ENCODE assay signal across 13 cellular contexts in the genomic region with DNA sequence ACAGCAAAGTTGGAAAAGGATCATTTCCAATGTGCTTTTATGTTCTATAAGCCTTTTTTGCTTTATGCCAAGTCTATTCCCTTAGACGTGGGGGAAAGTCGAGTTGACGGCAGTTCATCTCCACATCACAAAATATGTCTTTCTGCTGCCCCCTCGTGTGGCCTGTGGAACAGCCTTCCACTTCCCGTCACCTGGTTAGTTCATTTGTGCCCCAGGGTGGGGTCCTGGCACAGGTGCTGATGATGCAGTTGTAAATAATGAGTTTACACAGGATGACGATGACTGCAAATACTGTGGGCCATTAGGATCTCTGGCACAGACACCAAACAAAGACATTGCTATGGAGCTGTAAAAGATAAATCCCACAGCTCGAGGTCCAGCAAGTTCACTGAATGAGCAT. TPM values are rescaled to one million over a fixed set of nuclear protein-coding genes. Genes with fewer than 3 reads are reported as not detected.
DNase-seq lines count a peak whose midpoint lies in the region; ATAC-seq, FAIRE-seq and TF ChIP-seq lines count a peak whose summit lies in the region.
"Had no signal": no experiment of that assay in that cellular context is flagged by ENCODE, and none has a peak within 500 bp of the region (broad histone marks: within the 10 kb centered on the region; RNA-seq: fewer than 3 reads in every experiment).

No MANE protein-coding gene starts in this region.

- peaks cover 14% of the 10 kb centered on the region for H3K4me1 Mint-ChIP-seq in Calu3 (ENCODE audit: low read depth, unreplicated experiment)

- POLR2A ChIA-PET in RWPE1 (lab: Yijun Ruan, JAX; ENCODE audit: low non-redundant PET), result no interaction called here

- no peak for TF ChIP-seq CTCF in Calu3 (IDR thresholded peaks at IDR 0.05; ENCODE audit: unreplicated experiment)
- no peak for TF ChIP-seq CTCF in RWPE1 (conservative IDR thresholded peaks at IDR 0.05; ENCODE audit: low read depth)
- TF ChIP-seq CTCF in smooth muscle cell (IDR thresholded peaks at IDR 0.05; ENCODE audit: borderline replicate concordance, insufficient read depth, poor library complexity, severe bottlenecking), result no peak

- H3K4me2 ChIP-seq in smooth muscle cell, result no peak overlapping the region

- no peaks in the 10 kb centered on the region for H3K79me2 ChIP-seq in smooth muscle cell (ENCODE audit: low read depth)

- no TSS peak for BruUV-seq in Calu3 (replicated peaks; lab: Mats Ljungman, UMichigan)

- no peaks in the 10 kb centered on the region for H3K9me3 ChIP-seq in smooth muscle cell (replicated peaks; ENCODE audit: low read depth)
- H3K9me3 ChIP-seq: neutrophil had no signal

- TF ChIP-seq POLR2A in H54 (IDR thresholded peaks at IDR 0.05; ENCODE audit: low read depth, low read length), result no peak

- no peaks in the 10 kb centered on the region for H3K9me3 Mint-ChIP-seq in Calu3 (ENCODE audit: low read depth, unreplicated experiment)
- H3K9me3 Mint-ChIP-seq: activated naive CD4-positive, alpha-beta T cell treated with anti-CD3 and anti-CD28 coated beads, Interleukin-2, amount 50 U/mL, for 72 hours; effector memory CD8-positive, alpha-beta T cell had no signal

- peak; percentile 97 for ATAC-seq in left colon
- ATAC-seq: activated naive CD4-positive, alpha-beta T cell treated with anti-CD3 and anti-CD28 coated beads, Interleukin-2, amount 50 U/mL, for 72 hours; effector memory CD8-positive, alpha-beta T cell had no signal

- no peak overlapping the region for H3K4me3 Mint-ChIP-seq in Calu3 (ENCODE audit: low read depth, unreplicated experiment)
- H3K4me3 Mint-ChIP-seq: effector memory CD8-positive, alpha-beta T cell had no signal

- FAIRE-seq in GM19239 (lab: Jason Lieb, UNC) (no peak), H54 (lab: Jason Lieb, UNC) (no peak)
- FAIRE-seq: GM18507 had no signal

- H3K27me3 Mint-ChIP-seq in Calu3 (ENCODE audit: unreplicated experiment), result no peaks in the 10 kb centered on the region

- H3K36me3 ChIP-seq in smooth muscle cell (ENCODE audit: low read depth), result no peaks in the 10 kb centered on the region
- H3K36me3 ChIP-seq: neutrophil had no signal

- no peak overlapping the region for H3K27ac ChIP-seq in RWPE1
- no peak overlapping the region for H3K27ac ChIP-seq in smooth muscle cell (ENCODE audit: low read depth)
- H3K27ac ChIP-seq: neutrophil had no signal

- H3K4me3 ChIP-seq in smooth muscle cell, result no peak overlapping the region

- intact Hi-C loops in Calu3 (cut with micrococcal nuclease; ENCODE audit: unreplicated experiment) (loop anchor here (1.0 kb wide), 1 partner anchor 110 kb away; no protein-coding TSS in a partner anchor), left colon (cut with DNase I, micrococcal nuclease) (no loop called here)

- H4K20me1 ChIP-seq in smooth muscle cell (ENCODE audit: low read depth), result no peaks in the 10 kb centered on the region

- H3F3A ChIP-seq in smooth muscle cell (ENCODE audit: low read depth), result peaks cover 5% of the 10 kb centered on the region

- peak overlapping the region; percentile 60 for H3K27ac Mint-ChIP-seq in Calu3 (ENCODE audit: unreplicated experiment)
- H3K27ac Mint-ChIP-seq: activated naive CD4-positive, alpha-beta T cell treated with anti-CD3 and anti-CD28 coated beads, Interleukin-2, amount 50 U/mL, for 72 hours had no signal

- CTCF ChIA-PET in Calu3 (lab: Charles Lee), result interaction anchor here (0.8 to 1.2 kb wide), 5 partner anchors 10 to 157 kb away, joined by 3 to 12 read pairs (median 5); a partner anchor contains a TSS
- CTCF ChIA-PET in RWPE1 (lab: Yijun Ruan, JAX), result no interaction called here

- peak; percentile 81 for DNase-seq in Calu3
- peak; percentile 71 for DNase-seq in NCI-H1105 treated with DMSO at 0.1 percent for 48 hours (lab: John Stamatoyannopoulos, UW)
- DNase-seq in RWPE1 (ENCODE audit: low spot score), result peak; percentile 31
- peak; percentile 83 to 91 for DNase-seq in left colon
- DNase-seq in GM19239 (ENCODE audit: insufficient read length, low spot score), result no peak
- DNase-seq in H54 (ENCODE audit: insufficient read length, low spot score), result no peak
- DNase-seq in activated CD8-positive, alpha-beta memory T cell treated with anti-CD3 and anti-CD28 coated beads, Interleukin-2, amount 50 U/mL, for 48 hours, result no peak
- DNase-seq in smooth muscle cell (lab: John Stamatoyannopoulos, UW; ENCODE audit: unreplicated experiment), result no peak
- DNase-seq: effector memory CD8-positive, alpha-beta T cell had no signal

- no peak overlapping the region for H2AFZ ChIP-seq in smooth muscle cell (ENCODE audit: low read depth)

- WGBS in smooth muscle cell (ENCODE audit: low lambda C conversion rate), result 70% methylated on average over 7 of the region's 7 CpGs

- no peak overlapping the region for H3K9ac ChIP-seq in smooth muscle cell (ENCODE audit: low read depth)

- H3K4me1 ChIP-seq in smooth muscle cell (ENCODE audit: low read depth), result no peaks in the 10 kb centered on the region

- no peaks in the 10 kb centered on the region for H3K27me3 ChIP-seq in smooth muscle cell (ENCODE audit: low read depth)

- H3K36me3 Mint-ChIP-seq in Calu3 (ENCODE audit: insufficient read depth, unreplicated experiment), result no peaks in the 10 kb centered on the region
- H3K36me3 Mint-ChIP-seq: activated naive CD4-positive, alpha-beta T cell treated with anti-CD3 and anti-CD28 coated beads, Interleukin-2, amount 50 U/mL, for 72 hours had no signal

RNA-seq across cellular contexts. Expression of a gene that starts 10.0 kb away (rescaled TPM):
- total RNA-seq in Calu3 (2022) (7.4 and 14.7 TPM in 2 replicates), left colon (10 to 100 TPM in 1 of 2 donors, 1 to 10 TPM in 1; 9.6 to 11.1 TPM), smooth muscle cell (9.9 and 10.0 TPM in 2 replicates)
- polyA plus RNA-seq in smooth muscle cell, result 2.3 and 2.6 TPM in 2 replicates

RNA-seq across cellular contexts. Expression of a gene that starts 51.2 kb away (rescaled TPM):
- total RNA-seq in Calu3 (2022) (not detected in 2 replicates), left colon (not detected), smooth muscle cell (not detected in 2 replicates)
- not detected in 2 replicates for polyA plus RNA-seq in smooth muscle cell
- total RNA-seq: activated naive CD4-positive, alpha-beta T cell treated with anti-CD3 and anti-CD28 coated beads, Interleukin-2, amount 50 U/mL, for 72 hours; urinary bladder had no signal
- polyA plus RNA-seq: urinary bladder had no signal

RNA-seq across cellular contexts. Expression of a gene that starts 57.1 kb away (rescaled TPM):
- total RNA-seq in Calu3 (2022) (not detected in 2 replicates), left colon (10 to 100 TPM; 50.3 to 53.7 TPM), smooth muscle cell (not detected in 2 replicates)
- not detected in 2 replicates for polyA plus RNA-seq in smooth muscle cell
- total RNA-seq: activated naive CD4-positive, alpha-beta T cell treated with anti-CD3 and anti-CD28 coated beads, Interleukin-2, amount 50 U/mL, for 72 hours; urinary bladder had no signal
- polyA plus RNA-seq: urinary bladder had no signal

Comparison
In these comparisons a context has a peak if more than half of its experiments do, and no peak if none do; other contexts are left out.
1. DNase-seq: peak in Calu3 (single experiment), NCI-H1105 treated with DMSO at 0.1 percent for 48 hours (single experiment), RWPE1 (single experiment) and left colon (2 of 2); none in GM19239 (single experiment), H54 (single experiment), activated CD8-positive, alpha-beta memory T cell treated with anti-CD3 and anti-CD28 coated beads, Interleukin-2, amount 50 U/mL, for 48 hours (single experiment) and smooth muscle cell (single experiment).
2. RNA of a gene that starts 57.1 kb away (total RNA-seq): 50.3 to 53.7 TPM in left colon; not detected in Calu3 and not detected in smooth muscle cell; every median in the first group is over 10 times any median in the second.